Comparison of ENCODE assay signal across 9 cellular contexts in genomic region chr4:88791274-88791673, GRCh38.
A peak's percentile ranks its signal among the peaks of the same experiment; 100 is the strongest.
DNase-seq lines count a peak whose midpoint lies in the region; ATAC-seq, FAIRE-seq and TF ChIP-seq lines count a peak whose summit lies in the region.
"Had no signal": no experiment of that assay in that cellular context is flagged by ENCODE, and none has a peak within 500 bp of the region (broad histone marks: within the 10 kb centered on the region; RNA-seq: fewer than 3 reads in every experiment).

No MANE protein-coding gene starts in this region.

- peaks cover 13% of the 10 kb centered on the region; the same call in 2 of the 3 replicates for H3K36me3 ChIP-seq in K562 (ENCODE audit: control insufficient read depth, insufficient read depth, low read length)
- H3K36me3 ChIP-seq in neuronal stem cell (replicated peaks in 1 of 2; ENCODE audit: control insufficient read depth in 2 of 2, insufficient read depth in 2 of 2, low read length in 2 of 2), result peaks cover 0 to 18% of the 10 kb centered on the region in 2 donors
- H3K36me3 ChIP-seq in Peyer's patch, result peaks cover 0 to 35% (median 0%) of the 10 kb centered on the region in 3 donors
- H3K36me3 ChIP-seq in vagina, result peaks cover 0 to 8% of the 10 kb centered on the region in 2 donors

- no peak overlapping the region for H2BK120ac ChIP-seq in neuronal stem cell (ENCODE audit: low read depth, low read length)

- H3K18ac ChIP-seq in neuronal stem cell (ENCODE audit: low read length), result no peak overlapping the region

- H2AFZ ChIP-seq in K562 (ENCODE audit: low read depth, low read length) (no peak overlapping the region), neuronal stem cell (ENCODE audit: low read length) (no peak overlapping the region)

- no peak overlapping the region for H3K4ac ChIP-seq in neuronal stem cell (ENCODE audit: low read length)

- no peak overlapping the region for H2BK12ac ChIP-seq in neuronal stem cell (ENCODE audit: low read length)

- H3K79me1 ChIP-seq in neuronal stem cell (ENCODE audit: low read depth, low read length), result no peaks in the 10 kb centered on the region

- CTCF ChIA-PET in K562 (lab: Yijun Ruan, JAX; ENCODE audit: low intra/inter-chr PET ratio), result no interaction called here

- TF ChIP-seq RAD21 in K562 (CRISPR knock-in tag; conservative IDR thresholded peaks at IDR 0.05 in 1 of 2, IDR thresholded peaks at IDR 0.05 in 1 of 2), result no peak; a peak in 1 of 4 replicates

- no peak for TF ChIP-seq EP300 in K562 (IDR thresholded peaks at IDR 0.05; ENCODE audit: low read length)

- H3K9ac ChIP-seq in K562 (ENCODE audit: insufficient read depth in 1 of 2, low read depth in 2 of 2, low read length in 2 of 2) (no peak overlapping the region), neuronal stem cell (ENCODE audit: low read depth, low read length, poor library complexity) (no peak overlapping the region)

- peak; percentile 76 for FAIRE-seq in K562 (lab: Jason Lieb, UNC)

- intact Hi-C loops in K562 (cut with micrococcal nuclease) (loop anchor here (5.0 to 10.0 kb wide), 2 partner anchors 84 to 116 kb away; no protein-coding TSS in a partner anchor), vagina (cut with DNase I) (no loop called here)

- no peak overlapping the region for H3K4me2 ChIP-seq in K562 (ENCODE audit: insufficient read depth, low read length)
- no peak overlapping the region for H3K4me2 ChIP-seq in neuronal stem cell (ENCODE audit: insufficient read depth, low read length, poor library complexity, severe bottlenecking)

- H4K8ac ChIP-seq in neuronal stem cell (ENCODE audit: low read depth, low read length), result no peak overlapping the region

- TF ChIP-seq CTCF in LNCaP clone FGC (IDR thresholded peaks at IDR 0.05; ENCODE audit: control insufficient read depth, extremely low read depth, insufficient read depth) (peak; percentile 40), K562 (IDR thresholded peaks at IDR 0.05 in 2 of 3, conservative IDR thresholded peaks at IDR 0.05 in 1 of 3; ENCODE audit: insufficient read depth in 2 of 3, low read depth in 1 of 3, low read length in 3 of 3) (peak in 1 of 3 experiments; percentile 32; a peak in 1 of 6 replicates), Peyer's patch (IDR thresholded peaks at IDR 0.05) (peak in 1 of 6 experiments; percentile 23), vagina (IDR thresholded peaks at IDR 0.05) (no peak)

- DNase-seq in EH (ENCODE audit: low read depth) (peak; percentile 41), LNCaP clone FGC (ENCODE audit: low read depth) (no peak), K562 (ENCODE audit: extremely low read depth in 1 of 4, low spot score in 3 of 4) (peak in 1 of 4 experiments; percentile 11), lung microvascular endothelial cell (ENCODE audit: low read depth in 2 of 2) (peak; percentile 27 to 58), neuronal stem cell (ENCODE audit: low spot score) (no peak), Peyer's patch (no peak), vagina (ENCODE audit: extremely low spot score in 2 of 2) (no peak)
- DNase-seq: activated T-cell treated with anti-CD3 and anti-CD28 coated beads, Interleukin-2, amount 50 U/mL, for 24 hours had no signal

- 25% methylated on average over 1 of the region's 1 CpG for WGBS in K562 (ENCODE audit: insufficient coverage, low coverage, missing lambda C conversion rate)
- WGBS in neuronal stem cell (ENCODE audit: extremely low coverage in 2 of 2, insufficient read length in 2 of 2, insufficient replicate concordance in 1 of 2), 2 donors, result no CpG with 5 or more reads among the region's 1 CpG

- POLR2A ChIA-PET in K562 (lab: Yijun Ruan, JAX), result interaction anchor here (0.7 kb wide), 1 partner anchor 14 kb away, joined by 3 read pairs; no protein-coding TSS in a partner anchor

- H3K4me1 ChIP-seq in K562 (replicated peaks in 1 of 2; ENCODE audit: control insufficient read depth in 2 of 2, insufficient read depth in 2 of 2, low read length in 2 of 2) (no peaks in the 10 kb centered on the region), neuronal stem cell (ENCODE audit: control insufficient read depth in 2 of 2, insufficient read depth in 1 of 2, low read depth in 1 of 2, low read length in 2 of 2) (no peaks in the 10 kb centered on the region), Peyer's patch (no peaks in the 10 kb centered on the region), vagina (peaks cover 14% of the 10 kb centered on the region)

- no peaks in the 10 kb centered on the region for H3K9me1 ChIP-seq in K562 (ENCODE audit: control insufficient read depth, insufficient read depth, low read length)

- no peak overlapping the region for H3K23ac ChIP-seq in neuronal stem cell (ENCODE audit: low read depth, low read length, poor library complexity)

- H3K79me2 ChIP-seq in K562 (ENCODE audit: control insufficient read depth, insufficient read depth, low read length), result no peaks in the 10 kb centered on the region

- no TSS peak for BruUV-seq in K562 (replicated peaks; lab: Mats Ljungman, UMichigan)

- no peaks in the 10 kb centered on the region for H3K9me3 ChIP-seq in K562 (replicated peaks; ENCODE audit: control insufficient read depth, insufficient read depth, low read depth, low read length)
- no peaks in the 10 kb centered on the region for H3K9me3 ChIP-seq in neuronal stem cell (replicated peaks in 1 of 2; ENCODE audit: control insufficient read depth in 2 of 2, insufficient read depth in 1 of 2, low read depth in 1 of 2, low read length in 2 of 2)
- no peaks in the 10 kb centered on the region for H3K9me3 ChIP-seq in Peyer's patch
- no peaks in the 10 kb centered on the region for H3K9me3 ChIP-seq in vagina

- no peak overlapping the region for H3K14ac ChIP-seq in neuronal stem cell (ENCODE audit: low read length)

- ATAC-seq in K562 (no peak), HG03045 (IDR thresholded peaks at IDR 0.05; ENCODE audit: unreplicated experiment) (no peak)

- no peak overlapping the region for H2BK15ac ChIP-seq in neuronal stem cell (ENCODE audit: low read length)

- no peak overlapping the region for H4K91ac ChIP-seq in neuronal stem cell (ENCODE audit: low read depth, low read length, poor library complexity)

- H2BK5ac ChIP-seq in neuronal stem cell (ENCODE audit: low read length), result no peak overlapping the region

- no peak overlapping the region for H2AK5ac ChIP-seq in neuronal stem cell (ENCODE audit: low read depth, low read length)

- TF ChIP-seq POLR2A in K562 (conservative IDR thresholded peaks at IDR 0.05) (no peak), Peyer's patch (IDR thresholded peaks at IDR 0.05) (no peak), vagina (IDR thresholded peaks at IDR 0.05) (no peak)

- H4K20me1 ChIP-seq in K562 (replicated peaks; ENCODE audit: control insufficient read depth, insufficient read depth, low read length), result no peaks in the 10 kb centered on the region

- in situ Hi-C loops in K562 (cut with MboI), result no loop called here

- no peak overlapping the region for H3K4me3 ChIP-seq in LNCaP clone FGC (ENCODE audit: low read depth, low read length)
- H3K4me3 ChIP-seq in K562, result no peak overlapping the region
- no peak overlapping the region for H3K4me3 ChIP-seq in neuronal stem cell (ENCODE audit: low read length in 2 of 2)
- H3K4me3 ChIP-seq in Peyer's patch, result no peak overlapping the region
- H3K4me3 ChIP-seq in vagina, result no peak overlapping the region

- H3K27me3 ChIP-seq in K562 (ENCODE audit: control insufficient read depth in 2 of 2, insufficient read depth in 2 of 2, low read length in 2 of 2), result no peaks in the 10 kb centered on the region
- no peaks in the 10 kb centered on the region for H3K27me3 ChIP-seq in neuronal stem cell (ENCODE audit: control insufficient read depth in 3 of 3, insufficient read depth in 3 of 3, low read depth in 1 of 3, low read length in 3 of 3)
- no peaks in the 10 kb centered on the region for H3K27me3 ChIP-seq in Peyer's patch
- no peaks in the 10 kb centered on the region for H3K27me3 ChIP-seq in vagina

- H3K27ac ChIP-seq in K562 (ENCODE audit: extremely low read depth, low read depth, low read length) (no peak overlapping the region), neuronal stem cell (replicated peaks; ENCODE audit: low read length) (no peak overlapping the region), Peyer's patch (no peak overlapping the region), vagina (no peak overlapping the region)

TF ChIP-seq in K562, 482 proteins besides CTCF, POLR2A, EP300 and RAD21 (continues in another document):
- TF ChIP-seq ZKSCAN8 (CRISPR knock-in tag; IDR thresholded peaks at IDR 0.05) (no peak), PHB2 (IDR thresholded peaks at IDR 0.05; ENCODE audit: low read depth) (no peak), FOXO4 (CRISPR knock-in tag; IDR thresholded peaks at IDR 0.05) (no peak), SNRNP70 (optimal IDR thresholded peaks at IDR 0.05; ENCODE audit: low read depth, low read length) (no peak), TCFL5 (CRISPR knock-in tag; conservative IDR thresholded peaks at IDR 0.05) (no peak), POU5F1 (IDR thresholded peaks at IDR 0.05; ENCODE audit: borderline replicate concordance, low read depth, low read length, partially characterized antibody) (no peak), CREB5 (CRISPR knock-in tag; IDR thresholded peaks at IDR 0.05) (no peak), BRF1 (IDR thresholded peaks at IDR 0.05; ENCODE audit: borderline replicate concordance, extremely low read depth, insufficient read length) (no peak)

Comparison
In these comparisons a context has a peak if more than half of its experiments do, and no peak if none do; other contexts are left out.
1. DNase-seq: peak in EH (single experiment) and lung microvascular endothelial cell (2 of 2); none in LNCaP clone FGC (single experiment), neuronal stem cell (single experiment), Peyer's patch (0 of 3) and vagina (0 of 2).